Comparison of ENCODE assay signal across 1 cellular context in the genomic region with DNA sequence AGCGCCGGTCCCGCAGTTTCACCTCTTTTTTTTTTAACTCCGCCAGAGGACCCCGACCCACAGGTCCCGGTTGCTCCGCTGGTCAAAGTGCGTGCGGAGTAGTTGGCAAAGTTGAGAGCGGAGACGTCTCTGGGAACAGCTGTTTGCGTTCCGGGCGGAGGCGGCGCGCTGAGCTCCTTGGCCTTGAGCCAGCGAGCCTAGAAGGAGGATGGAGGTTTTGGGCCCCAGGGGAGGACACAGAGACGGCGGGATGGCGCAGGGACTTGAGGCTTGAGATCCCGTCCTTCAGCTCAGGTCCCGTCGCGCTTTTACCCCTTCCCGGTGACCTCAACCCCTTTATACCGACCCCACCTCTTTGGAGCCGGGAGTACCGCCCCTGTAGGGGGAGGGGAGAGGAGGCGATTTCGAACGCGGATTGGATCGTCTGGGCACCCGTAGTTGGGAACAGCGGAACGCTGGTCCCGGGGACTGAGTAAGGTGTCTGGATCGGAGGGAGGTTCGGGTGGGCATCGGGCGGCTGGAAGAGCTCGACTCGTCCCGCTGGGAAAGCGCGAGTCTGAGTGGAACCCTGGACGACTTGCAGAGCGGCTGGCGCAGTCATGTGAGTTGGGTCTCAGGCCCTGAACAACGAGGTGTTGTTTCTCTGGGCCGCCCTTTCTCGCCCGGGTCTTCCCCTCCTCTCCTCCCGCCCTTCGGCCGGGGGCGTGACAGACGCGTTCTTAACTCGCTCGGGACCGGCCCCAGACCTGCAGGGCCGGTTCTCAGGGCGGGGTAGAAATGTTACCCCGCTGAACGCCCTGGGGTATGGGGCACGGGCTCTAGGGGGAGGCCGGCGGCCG.
TF ChIP-seq lines count a peak whose summit lies in the region.

A gene with protein sequence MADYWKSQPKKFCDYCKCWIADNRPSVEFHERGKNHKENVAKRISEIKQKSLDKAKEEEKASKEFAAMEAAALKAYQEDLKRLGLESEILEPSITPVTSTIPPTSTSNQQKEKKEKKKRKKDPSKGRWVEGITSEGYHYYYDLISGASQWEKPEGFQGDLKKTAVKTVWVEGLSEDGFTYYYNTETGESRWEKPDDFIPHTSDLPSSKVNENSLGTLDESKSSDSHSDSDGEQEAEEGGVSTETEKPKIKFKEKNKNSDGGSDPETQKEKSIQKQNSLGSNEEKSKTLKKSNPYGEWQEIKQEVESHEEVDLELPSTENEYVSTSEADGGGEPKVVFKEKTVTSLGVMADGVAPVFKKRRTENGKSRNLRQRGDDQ (plus strand): TSS at position 435 of the 839 bp plus-strand sequence. CDS start 165 bp downstream, at position 600.

TF ChIP-seq in HepG2, 621 proteins besides CTCF, POLR2A, EP300 and RAD21 (continued from another document and continues in another):
- TF ChIP-seq, protein P1, sequence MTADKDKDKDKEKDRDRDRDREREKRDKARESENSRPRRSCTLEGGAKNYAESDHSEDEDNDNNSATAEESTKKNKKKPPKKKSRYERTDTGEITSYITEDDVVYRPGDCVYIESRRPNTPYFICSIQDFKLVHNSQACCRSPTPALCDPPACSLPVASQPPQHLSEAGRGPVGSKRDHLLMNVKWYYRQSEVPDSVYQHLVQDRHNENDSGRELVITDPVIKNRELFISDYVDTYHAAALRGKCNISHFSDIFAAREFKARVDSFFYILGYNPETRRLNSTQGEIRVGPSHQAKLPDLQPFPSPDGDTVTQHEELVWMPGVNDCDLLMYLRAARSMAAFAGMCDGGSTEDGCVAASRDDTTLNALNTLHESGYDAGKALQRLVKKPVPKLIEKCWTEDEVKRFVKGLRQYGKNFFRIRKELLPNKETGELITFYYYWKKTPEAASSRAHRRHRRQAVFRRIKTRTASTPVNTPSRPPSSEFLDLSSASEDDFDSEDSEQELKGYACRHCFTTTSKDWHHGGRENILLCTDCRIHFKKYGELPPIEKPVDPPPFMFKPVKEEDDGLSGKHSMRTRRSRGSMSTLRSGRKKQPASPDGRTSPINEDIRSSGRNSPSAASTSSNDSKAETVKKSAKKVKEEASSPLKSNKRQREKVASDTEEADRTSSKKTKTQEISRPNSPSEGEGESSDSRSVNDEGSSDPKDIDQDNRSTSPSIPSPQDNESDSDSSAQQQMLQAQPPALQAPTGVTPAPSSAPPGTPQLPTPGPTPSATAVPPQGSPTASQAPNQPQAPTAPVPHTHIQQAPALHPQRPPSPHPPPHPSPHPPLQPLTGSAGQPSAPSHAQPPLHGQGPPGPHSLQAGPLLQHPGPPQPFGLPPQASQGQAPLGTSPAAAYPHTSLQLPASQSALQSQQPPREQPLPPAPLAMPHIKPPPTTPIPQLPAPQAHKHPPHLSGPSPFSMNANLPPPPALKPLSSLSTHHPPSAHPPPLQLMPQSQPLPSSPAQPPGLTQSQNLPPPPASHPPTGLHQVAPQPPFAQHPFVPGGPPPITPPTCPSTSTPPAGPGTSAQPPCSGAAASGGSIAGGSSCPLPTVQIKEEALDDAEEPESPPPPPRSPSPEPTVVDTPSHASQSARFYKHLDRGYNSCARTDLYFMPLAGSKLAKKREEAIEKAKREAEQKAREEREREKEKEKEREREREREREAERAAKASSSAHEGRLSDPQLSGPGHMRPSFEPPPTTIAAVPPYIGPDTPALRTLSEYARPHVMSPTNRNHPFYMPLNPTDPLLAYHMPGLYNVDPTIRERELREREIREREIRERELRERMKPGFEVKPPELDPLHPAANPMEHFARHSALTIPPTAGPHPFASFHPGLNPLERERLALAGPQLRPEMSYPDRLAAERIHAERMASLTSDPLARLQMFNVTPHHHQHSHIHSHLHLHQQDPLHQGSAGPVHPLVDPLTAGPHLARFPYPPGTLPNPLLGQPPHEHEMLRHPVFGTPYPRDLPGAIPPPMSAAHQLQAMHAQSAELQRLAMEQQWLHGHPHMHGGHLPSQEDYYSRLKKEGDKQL (CRISPR knock-in tag; IDR thresholded peaks at IDR 0.05; ENCODE audit: low read depth) = no peak; the same call in 1 of the 2 replicates
- no peak; the same call in 1 of the 2 replicates for TF ChIP-seq NRL (CRISPR knock-in tag; IDR thresholded peaks at IDR 0.05; ENCODE audit: borderline replicate concordance)
- TF ChIP-seq MTF1 (CRISPR knock-in tag; IDR thresholded peaks at IDR 0.05) = no peak
- TF ChIP-seq, protein P2, sequence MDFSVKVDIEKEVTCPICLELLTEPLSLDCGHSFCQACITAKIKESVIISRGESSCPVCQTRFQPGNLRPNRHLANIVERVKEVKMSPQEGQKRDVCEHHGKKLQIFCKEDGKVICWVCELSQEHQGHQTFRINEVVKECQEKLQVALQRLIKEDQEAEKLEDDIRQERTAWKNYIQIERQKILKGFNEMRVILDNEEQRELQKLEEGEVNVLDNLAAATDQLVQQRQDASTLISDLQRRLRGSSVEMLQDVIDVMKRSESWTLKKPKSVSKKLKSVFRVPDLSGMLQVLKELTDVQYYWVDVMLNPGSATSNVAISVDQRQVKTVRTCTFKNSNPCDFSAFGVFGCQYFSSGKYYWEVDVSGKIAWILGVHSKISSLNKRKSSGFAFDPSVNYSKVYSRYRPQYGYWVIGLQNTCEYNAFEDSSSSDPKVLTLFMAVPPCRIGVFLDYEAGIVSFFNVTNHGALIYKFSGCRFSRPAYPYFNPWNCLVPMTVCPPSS (IDR thresholded peaks at IDR 0.05) = no peak
- TF ChIP-seq, protein P3, sequence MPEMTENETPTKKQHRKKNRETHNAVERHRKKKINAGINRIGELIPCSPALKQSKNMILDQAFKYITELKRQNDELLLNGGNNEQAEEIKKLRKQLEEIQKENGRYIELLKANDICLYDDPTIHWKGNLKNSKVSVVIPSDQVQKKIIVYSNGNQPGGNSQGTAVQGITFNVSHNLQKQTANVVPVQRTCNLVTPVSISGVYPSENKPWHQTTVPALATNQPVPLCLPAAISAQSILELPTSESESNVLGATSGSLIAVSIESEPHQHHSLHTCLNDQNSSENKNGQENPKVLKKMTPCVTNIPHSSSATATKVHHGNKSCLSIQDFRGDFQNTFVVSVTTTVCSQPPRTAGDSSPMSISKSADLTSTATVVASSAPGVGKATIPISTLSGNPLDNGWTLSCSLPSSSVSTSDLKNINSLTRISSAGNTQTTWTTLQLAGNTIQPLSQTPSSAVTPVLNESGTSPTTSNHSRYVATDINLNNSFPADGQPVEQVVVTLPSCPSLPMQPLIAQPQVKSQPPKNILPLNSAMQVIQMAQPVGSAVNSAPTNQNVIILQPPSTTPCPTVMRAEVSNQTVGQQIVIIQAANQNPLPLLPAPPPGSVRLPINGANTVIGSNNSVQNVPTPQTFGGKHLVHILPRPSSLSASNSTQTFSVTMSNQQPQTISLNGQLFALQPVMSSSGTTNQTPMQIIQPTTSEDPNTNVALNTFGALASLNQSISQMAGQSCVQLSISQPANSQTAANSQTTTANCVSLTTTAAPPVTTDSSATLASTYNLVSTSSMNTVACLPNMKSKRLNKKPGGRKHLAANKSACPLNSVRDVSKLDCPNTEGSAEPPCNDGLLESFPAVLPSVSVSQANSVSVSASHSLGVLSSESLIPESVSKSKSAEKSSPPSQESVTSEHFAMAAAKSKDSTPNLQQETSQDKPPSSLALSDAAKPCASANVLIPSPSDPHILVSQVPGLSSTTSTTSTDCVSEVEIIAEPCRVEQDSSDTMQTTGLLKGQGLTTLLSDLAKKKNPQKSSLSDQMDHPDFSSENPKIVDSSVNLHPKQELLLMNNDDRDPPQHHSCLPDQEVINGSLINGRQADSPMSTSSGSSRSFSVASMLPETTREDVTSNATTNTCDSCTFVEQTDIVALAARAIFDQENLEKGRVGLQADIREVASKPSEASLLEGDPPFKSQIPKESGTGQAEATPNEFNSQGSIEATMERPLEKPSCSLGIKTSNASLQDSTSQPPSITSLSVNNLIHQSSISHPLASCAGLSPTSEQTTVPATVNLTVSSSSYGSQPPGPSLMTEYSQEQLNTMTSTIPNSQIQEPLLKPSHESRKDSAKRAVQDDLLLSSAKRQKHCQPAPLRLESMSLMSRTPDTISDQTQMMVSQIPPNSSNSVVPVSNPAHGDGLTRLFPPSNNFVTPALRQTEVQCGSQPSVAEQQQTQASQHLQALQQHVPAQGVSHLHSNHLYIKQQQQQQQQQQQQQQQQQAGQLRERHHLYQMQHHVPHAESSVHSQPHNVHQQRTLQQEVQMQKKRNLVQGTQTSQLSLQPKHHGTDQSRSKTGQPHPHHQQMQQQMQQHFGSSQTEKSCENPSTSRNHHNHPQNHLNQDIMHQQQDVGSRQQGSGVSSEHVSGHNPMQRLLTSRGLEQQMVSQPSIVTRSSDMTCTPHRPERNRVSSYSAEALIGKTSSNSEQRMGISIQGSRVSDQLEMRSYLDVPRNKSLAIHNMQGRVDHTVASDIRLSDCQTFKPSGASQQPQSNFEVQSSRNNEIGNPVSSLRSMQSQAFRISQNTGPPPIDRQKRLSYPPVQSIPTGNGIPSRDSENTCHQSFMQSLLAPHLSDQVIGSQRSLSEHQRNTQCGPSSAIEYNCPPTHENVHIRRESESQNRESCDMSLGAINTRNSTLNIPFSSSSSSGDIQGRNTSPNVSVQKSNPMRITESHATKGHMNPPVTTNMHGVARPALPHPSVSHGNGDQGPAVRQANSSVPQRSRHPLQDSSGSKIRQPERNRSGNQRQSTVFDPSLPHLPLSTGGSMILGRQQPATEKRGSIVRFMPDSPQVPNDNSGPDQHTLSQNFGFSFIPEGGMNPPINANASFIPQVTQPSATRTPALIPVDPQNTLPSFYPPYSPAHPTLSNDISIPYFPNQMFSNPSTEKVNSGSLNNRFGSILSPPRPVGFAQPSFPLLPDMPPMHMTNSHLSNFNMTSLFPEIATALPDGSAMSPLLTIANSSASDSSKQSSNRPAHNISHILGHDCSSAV (CRISPR knock-in tag; IDR thresholded peaks at IDR 0.05; ENCODE audit: borderline replicate concordance) = no peak; the same call in none of the 2 replicates
- TF ChIP-seq ARNT (IDR thresholded peaks at IDR 0.05) = no peak
- TF ChIP-seq, protein P4, sequence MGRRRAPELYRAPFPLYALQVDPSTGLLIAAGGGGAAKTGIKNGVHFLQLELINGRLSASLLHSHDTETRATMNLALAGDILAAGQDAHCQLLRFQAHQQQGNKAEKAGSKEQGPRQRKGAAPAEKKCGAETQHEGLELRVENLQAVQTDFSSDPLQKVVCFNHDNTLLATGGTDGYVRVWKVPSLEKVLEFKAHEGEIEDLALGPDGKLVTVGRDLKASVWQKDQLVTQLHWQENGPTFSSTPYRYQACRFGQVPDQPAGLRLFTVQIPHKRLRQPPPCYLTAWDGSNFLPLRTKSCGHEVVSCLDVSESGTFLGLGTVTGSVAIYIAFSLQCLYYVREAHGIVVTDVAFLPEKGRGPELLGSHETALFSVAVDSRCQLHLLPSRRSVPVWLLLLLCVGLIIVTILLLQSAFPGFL (CRISPR knock-in tag; IDR thresholded peaks at IDR 0.05) = no peak
- no peak for TF ChIP-seq ZMYM2 (CRISPR knock-in tag; IDR thresholded peaks at IDR 0.05)
- peak; percentile 3; the same call in 1 of the 2 replicates for TF ChIP-seq PITX1 (CRISPR knock-in tag; IDR thresholded peaks at IDR 0.05)
- no peak for TF ChIP-seq ZNF260 (CRISPR knock-in tag; IDR thresholded peaks at IDR 0.05; ENCODE audit: borderline replicate concordance, low read depth)
- TF ChIP-seq SATB2 (CRISPR knock-in tag; IDR thresholded peaks at IDR 0.05) = peak; percentile 14; the same call in 1 of the 2 replicates
- TF ChIP-seq, protein P5, sequence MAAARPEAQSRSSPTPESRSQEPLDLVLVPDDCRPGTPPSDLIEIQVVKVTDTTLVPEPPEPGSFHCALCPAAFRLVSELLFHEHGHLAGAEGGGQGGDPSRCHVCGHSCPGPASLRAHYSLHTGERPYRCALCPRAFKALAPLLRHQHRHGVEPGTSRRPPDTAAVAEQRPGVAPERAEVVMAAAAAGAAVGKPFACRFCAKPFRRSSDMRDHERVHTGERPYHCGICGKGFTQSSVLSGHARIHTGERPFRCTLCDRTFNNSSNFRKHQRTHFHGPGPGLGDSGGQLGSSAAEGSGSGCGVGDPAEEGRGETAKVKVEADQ (CRISPR knock-in tag; IDR thresholded peaks at IDR 0.05; ENCODE audit: borderline replicate concordance) = no peak; the same call in none of the 2 replicates
- peak; percentile 84 for TF ChIP-seq DMAP1 (CRISPR knock-in tag; IDR thresholded peaks at IDR 0.05)
- peak; percentile 70 for TF ChIP-seq KAT8 (CRISPR knock-in tag; IDR thresholded peaks at IDR 0.05)
- TF ChIP-seq ZNF891 (CRISPR knock-in tag; IDR thresholded peaks at IDR 0.05) = no peak
- no peak for TF ChIP-seq ZNF34 (CRISPR knock-in tag; IDR thresholded peaks at IDR 0.05; ENCODE audit: borderline replicate concordance)
- peak; percentile 88 for TF ChIP-seq TBX2 (CRISPR knock-in tag; IDR thresholded peaks at IDR 0.05; ENCODE audit: borderline replicate concordance)
- TF ChIP-seq, protein P6, sequence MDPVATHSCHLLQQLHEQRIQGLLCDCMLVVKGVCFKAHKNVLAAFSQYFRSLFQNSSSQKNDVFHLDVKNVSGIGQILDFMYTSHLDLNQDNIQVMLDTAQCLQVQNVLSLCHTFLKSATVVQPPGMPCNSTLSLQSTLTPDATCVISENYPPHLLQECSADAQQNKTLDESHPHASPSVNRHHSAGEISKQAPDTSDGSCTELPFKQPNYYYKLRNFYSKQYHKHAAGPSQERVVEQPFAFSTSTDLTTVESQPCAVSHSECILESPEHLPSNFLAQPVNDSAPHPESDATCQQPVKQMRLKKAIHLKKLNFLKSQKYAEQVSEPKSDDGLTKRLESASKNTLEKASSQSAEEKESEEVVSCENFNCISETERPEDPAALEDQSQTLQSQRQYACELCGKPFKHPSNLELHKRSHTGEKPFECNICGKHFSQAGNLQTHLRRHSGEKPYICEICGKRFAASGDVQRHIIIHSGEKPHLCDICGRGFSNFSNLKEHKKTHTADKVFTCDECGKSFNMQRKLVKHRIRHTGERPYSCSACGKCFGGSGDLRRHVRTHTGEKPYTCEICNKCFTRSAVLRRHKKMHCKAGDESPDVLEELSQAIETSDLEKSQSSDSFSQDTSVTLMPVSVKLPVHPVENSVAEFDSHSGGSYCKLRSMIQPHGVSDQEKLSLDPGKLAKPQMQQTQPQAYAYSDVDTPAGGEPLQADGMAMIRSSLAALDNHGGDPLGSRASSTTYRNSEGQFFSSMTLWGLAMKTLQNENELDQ (CRISPR knock-in tag; IDR thresholded peaks at IDR 0.05; ENCODE audit: borderline replicate concordance) = no peak
- TF ChIP-seq, protein P7, sequence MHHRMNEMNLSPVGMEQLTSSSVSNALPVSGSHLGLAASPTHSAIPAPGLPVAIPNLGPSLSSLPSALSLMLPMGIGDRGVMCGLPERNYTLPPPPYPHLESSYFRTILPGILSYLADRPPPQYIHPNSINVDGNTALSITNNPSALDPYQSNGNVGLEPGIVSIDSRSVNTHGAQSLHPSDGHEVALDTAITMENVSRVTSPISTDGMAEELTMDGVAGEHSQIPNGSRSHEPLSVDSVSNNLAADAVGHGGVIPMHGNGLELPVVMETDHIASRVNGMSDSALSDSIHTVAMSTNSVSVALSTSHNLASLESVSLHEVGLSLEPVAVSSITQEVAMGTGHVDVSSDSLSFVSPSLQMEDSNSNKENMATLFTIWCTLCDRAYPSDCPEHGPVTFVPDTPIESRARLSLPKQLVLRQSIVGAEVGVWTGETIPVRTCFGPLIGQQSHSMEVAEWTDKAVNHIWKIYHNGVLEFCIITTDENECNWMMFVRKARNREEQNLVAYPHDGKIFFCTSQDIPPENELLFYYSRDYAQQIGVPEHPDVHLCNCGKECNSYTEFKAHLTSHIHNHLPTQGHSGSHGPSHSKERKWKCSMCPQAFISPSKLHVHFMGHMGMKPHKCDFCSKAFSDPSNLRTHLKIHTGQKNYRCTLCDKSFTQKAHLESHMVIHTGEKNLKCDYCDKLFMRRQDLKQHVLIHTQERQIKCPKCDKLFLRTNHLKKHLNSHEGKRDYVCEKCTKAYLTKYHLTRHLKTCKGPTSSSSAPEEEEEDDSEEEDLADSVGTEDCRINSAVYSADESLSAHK (CRISPR knock-in tag; IDR thresholded peaks at IDR 0.05; ENCODE audit: borderline replicate concordance) = no peak
- TF ChIP-seq, protein P8, sequence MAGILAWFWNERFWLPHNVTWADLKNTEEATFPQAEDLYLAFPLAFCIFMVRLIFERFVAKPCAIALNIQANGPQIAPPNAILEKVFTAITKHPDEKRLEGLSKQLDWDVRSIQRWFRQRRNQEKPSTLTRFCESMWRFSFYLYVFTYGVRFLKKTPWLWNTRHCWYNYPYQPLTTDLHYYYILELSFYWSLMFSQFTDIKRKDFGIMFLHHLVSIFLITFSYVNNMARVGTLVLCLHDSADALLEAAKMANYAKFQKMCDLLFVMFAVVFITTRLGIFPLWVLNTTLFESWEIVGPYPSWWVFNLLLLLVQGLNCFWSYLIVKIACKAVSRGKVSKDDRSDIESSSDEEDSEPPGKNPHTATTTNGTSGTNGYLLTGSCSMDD (CRISPR knock-in tag; IDR thresholded peaks at IDR 0.05) = 0 out of 2 replicates have a peak, but pooled peaks have one; percentile 40
- no peak for TF ChIP-seq HHEX (CRISPR knock-in tag; IDR thresholded peaks at IDR 0.05)
